9 cellular contexts compared by ENCODE assay signal in the genomic region with DNA sequence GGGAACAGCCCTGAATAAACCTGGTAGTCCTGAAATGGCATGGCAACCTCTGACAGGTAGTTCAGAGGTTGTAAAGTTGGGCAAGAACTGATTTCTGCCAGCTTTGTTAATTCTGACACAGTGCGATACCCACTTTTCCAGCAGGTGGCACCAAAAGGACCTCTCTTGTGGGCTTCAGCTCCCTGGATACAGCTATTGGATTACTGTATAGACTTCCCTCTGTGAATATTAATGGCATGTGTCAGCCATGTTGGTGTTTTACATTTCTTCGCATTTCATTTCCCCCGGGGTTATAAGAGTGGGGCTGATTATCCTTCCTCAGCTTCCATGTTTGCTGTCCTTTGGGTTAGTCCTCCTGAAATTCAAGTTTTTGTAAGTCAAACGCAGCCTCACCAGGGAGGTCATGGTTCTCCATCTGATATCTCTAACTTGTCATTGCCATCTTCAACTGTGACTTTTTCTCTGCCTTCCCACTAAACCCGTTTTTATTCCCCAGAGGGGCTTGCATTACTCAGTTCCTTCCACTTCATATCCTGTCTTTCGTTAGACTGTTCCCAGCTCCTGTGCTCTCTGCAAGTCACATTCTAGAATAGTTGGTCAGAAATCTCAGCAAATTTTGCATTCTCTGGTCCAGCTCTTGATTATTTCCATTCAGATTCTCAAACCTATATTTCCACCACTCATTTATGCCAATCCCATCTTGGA.
A peak's percentile ranks its signal among the peaks of the same experiment; 100 is the strongest.
DNase-seq lines count a peak whose midpoint lies in the region; FAIRE-seq lines count a peak whose summit lies in the region.
"Had no signal": no experiment of that assay in that cellular context is flagged by ENCODE, and none has a peak within 500 bp of the region (broad histone marks: within the 10 kb centered on the region; RNA-seq: fewer than 3 reads in every experiment).

No MANE protein-coding gene starts in this region.

- no peak overlapping the region for H3K4me2 ChIP-seq in trophoblast cell (ENCODE audit: low read length)

- no peak overlapping the region for H3K18ac ChIP-seq in trophoblast cell (ENCODE audit: low read length)

- H2AK5ac ChIP-seq in trophoblast cell (ENCODE audit: low read length), result no peak overlapping the region

- H3K4me3 ChIP-seq in trophoblast cell (ENCODE audit: low read depth, low read length), result no peak overlapping the region

- no peak overlapping the region for H2BK12ac ChIP-seq in trophoblast cell (ENCODE audit: low read length)

- H4K8ac ChIP-seq in trophoblast cell (ENCODE audit: low read depth, low read length), result no peak overlapping the region

- H4K91ac ChIP-seq in trophoblast cell (ENCODE audit: low read depth, low read length), result no peak overlapping the region

- no peak for FAIRE-seq in frontal cortex (lab: Jason Lieb, UNC)

- no peaks in the 10 kb centered on the region for H3K36me3 ChIP-seq in trophoblast cell (ENCODE audit: control insufficient read depth in 1 of 2, insufficient read depth in 2 of 2, low read length in 2 of 2)
- H3K36me3 ChIP-seq: neutrophil had no signal

- no peak overlapping the region for H3K27ac Mint-ChIP-seq in activated CD4-positive, alpha-beta T cell treated with anti-CD3 and anti-CD28 coated beads, Interleukin-2, amount 10 ng/mL, durations not matched to agents 7 days and 5 days

- no peak overlapping the region for H3K27ac ChIP-seq in trophoblast cell (ENCODE audit: low read depth, low read length)
- H3K27ac ChIP-seq: neutrophil had no signal

- no peaks in the 10 kb centered on the region for H3K36me3 Mint-ChIP-seq in activated CD4-positive, alpha-beta T cell treated with anti-CD3 and anti-CD28 coated beads, Interleukin-2, amount 10 ng/mL, durations not matched to agents 7 days and 5 days (ENCODE audit: low read depth)

- no peak overlapping the region for H4K12ac ChIP-seq in trophoblast cell (ENCODE audit: low read depth, low read length)

- peak overlapping the region; percentile 27 for H3K9ac ChIP-seq in trophoblast cell (ENCODE audit: low read length)

- WGBS in trophoblast cell (ENCODE audit: extremely low coverage, insufficient coverage, insufficient read length), result no CpG with 5 or more reads among the region's 6 CpGs

- H3K4ac ChIP-seq in trophoblast cell (ENCODE audit: low read depth, low read length), result no peak overlapping the region

- no peaks in the 10 kb centered on the region for H3K79me1 ChIP-seq in trophoblast cell (ENCODE audit: low read length)

- H3K4me1 ChIP-seq in trophoblast cell (ENCODE audit: control insufficient read depth in 1 of 2, insufficient read depth in 2 of 2, low read length in 2 of 2), result no peaks in the 10 kb centered on the region

- CTCF ChIA-PET in activated CD4-positive, alpha-beta T cell treated with anti-CD3 and anti-CD28 coated beads, Interleukin-2, amount 10 ng/mL, durations not matched to agents 7 days and 5 days (lab: Charles Lee), result interaction anchor here (1.2 to 2.4 kb wide), 4 partner anchors 11 to 388 kb away, joined by 3 to 10 read pairs (median 5); no protein-coding TSS in a partner anchor

- no peak overlapping the region for H2AFZ ChIP-seq in trophoblast cell (ENCODE audit: insufficient read depth, low read length, poor library complexity)

- no peak overlapping the region for H3K4me3 Mint-ChIP-seq in activated CD4-positive, alpha-beta T cell treated with anti-CD3 and anti-CD28 coated beads, Interleukin-2, amount 10 ng/mL, durations not matched to agents 7 days and 5 days

- H2BK5ac ChIP-seq in trophoblast cell (ENCODE audit: low read depth, low read length, poor library complexity), result no peak overlapping the region

- POLR2A ChIA-PET in activated CD4-positive, alpha-beta T cell treated with anti-CD3 and anti-CD28 coated beads, Interleukin-2, amount 10 ng/mL, durations not matched to agents 7 days and 5 days (lab: Charles Lee), result no interaction called here

- H3K9me3 Mint-ChIP-seq in activated CD4-positive, alpha-beta T cell treated with anti-CD3 and anti-CD28 coated beads, Interleukin-2, amount 10 ng/mL, durations not matched to agents 7 days and 5 days, result no peaks in the 10 kb centered on the region

- H3K4me1 Mint-ChIP-seq in activated CD4-positive, alpha-beta T cell treated with anti-CD3 and anti-CD28 coated beads, Interleukin-2, amount 10 ng/mL, durations not matched to agents 7 days and 5 days, result no peaks in the 10 kb centered on the region

- no peaks in the 10 kb centered on the region for H3K79me2 ChIP-seq in trophoblast cell (ENCODE audit: control insufficient read depth, insufficient read depth, low read length, poor library complexity)

- peak; percentile 56 for DNase-seq in COLO829 (ENCODE audit: low spot score)
- DNase-seq in GOT3 (lab: John Stamatoyannopoulos, UW), result peak; percentile 36
- peak; percentile 67 for DNase-seq in NCI-H2107 treated with DMSO at 0.1 percent for 48 hours (lab: John Stamatoyannopoulos, UW; ENCODE audit: unreplicated experiment)
- DNase-seq in activated CD4-positive, alpha-beta T cell treated with anti-CD3 and anti-CD28 coated beads, Interleukin-2, amount 10 ng/mL, durations not matched to agents 7 days and 5 days, result peak; percentile 46
- peak; percentile 12 to 60 for DNase-seq in frontal cortex (ENCODE audit: low spot score in 2 of 2)
- DNase-seq in trophoblast cell, result peak; percentile 56 to 84
- DNase-seq in activated CD4-positive, CD25-positive, alpha-beta regulatory T cell (lab: John Stamatoyannopoulos, UW), result no peak
- no peak for DNase-seq in OCI-M2 (lab: John Stamatoyannopoulos, UW; ENCODE audit: unreplicated experiment)

- H3K14ac ChIP-seq in trophoblast cell (ENCODE audit: low read length), result no peak overlapping the region

- no peaks in the 10 kb centered on the region for H3K9me3 ChIP-seq in trophoblast cell (ENCODE audit: insufficient read depth, low read depth, low read length)
- H3K9me3 ChIP-seq: neutrophil had no signal

- H3K27me3 ChIP-seq in trophoblast cell (ENCODE audit: insufficient read depth, low read length), result no peaks in the 10 kb centered on the region

- peaks cover 26% of the 10 kb centered on the region for H3K27me3 Mint-ChIP-seq in activated CD4-positive, alpha-beta T cell treated with anti-CD3 and anti-CD28 coated beads, Interleukin-2, amount 10 ng/mL, durations not matched to agents 7 days and 5 days

- H2BK120ac ChIP-seq in trophoblast cell (ENCODE audit: insufficient read depth, low read length, poor library complexity), result no peak overlapping the region

- H3K23ac ChIP-seq in trophoblast cell (ENCODE audit: low read length), result no peak overlapping the region

Comparison
In these comparisons a context has a peak if more than half of its experiments do, and no peak if none do; other contexts are left out.
1. DNase-seq: peak in COLO829 (single experiment), GOT3 (single experiment), NCI-H2107 treated with DMSO at 0.1 percent for 48 hours (single experiment), activated CD4-positive, alpha-beta T cell treated with anti-CD3 and anti-CD28 coated beads, Interleukin-2, amount 10 ng/mL, durations not matched to agents 7 days and 5 days (single experiment), frontal cortex (2 of 2) and trophoblast cell (2 of 2); none in activated CD4-positive, CD25-positive, alpha-beta regulatory T cell (0 of 4) and OCI-M2 (single experiment).